In genomic region chr9:3794005-3794404, GRCh38 we compare ENCODE assay signal across 12 cellular contexts.
DNase-seq lines count a peak whose midpoint lies in the region; ATAC-seq and TF ChIP-seq lines count a peak whose summit lies in the region.
"Had no signal": no experiment of that assay in that cellular context is flagged by ENCODE, and none has a peak within 500 bp of the region (broad histone marks: within the 10 kb centered on the region; RNA-seq: fewer than 3 reads in every experiment).

No MANE protein-coding gene starts in this region.

- TF ChIP-seq CTCF in cardiac fibroblast (IDR thresholded peaks at IDR 0.05; ENCODE audit: low read depth, low read length) (no peak), mesothelial cell of epicardium (IDR thresholded peaks at IDR 0.05; ENCODE audit: unreplicated experiment) (no peak)

- peak; percentile 33 for DNase-seq in DMS53 (lab: John Stamatoyannopoulos, UW)
- DNase-seq in NCI-H2107 (lab: John Stamatoyannopoulos, UW): peak; percentile 23
- DNase-seq in cardiac fibroblast (ENCODE audit: low read depth in 2 of 2): peak; percentile 7 to 44
- DNase-seq in mesothelial cell of epicardium (ENCODE audit: low spot score in 2 of 2, unreplicated experiment in 2 of 2): no peak
- no peak for DNase-seq in activated effector memory CD4-positive, alpha-beta T cell treated with Interleukin-2 at 50 U/mL for 16 hours
- DNase-seq in NCI-H2227 (lab: John Stamatoyannopoulos, UW; ENCODE audit: unreplicated experiment): no peak
- DNase-seq: activated naive CD8-positive, alpha-beta T cell treated with anti-CD3 and anti-CD28 coated beads, Interleukin-2, amount 10 ng/mL, durations not matched to agents 7 days and 5 days; NCI-H2227 treated with DMSO at 0.1 percent for 48 hours; right lobe of liver had no signal

- H3K4me3 ChIP-seq in cardiac fibroblast (replicated peaks in 1 of 2; ENCODE audit: low read depth in 2 of 2, low read length in 2 of 2): no peak overlapping the region
- H3K4me3 ChIP-seq: right lobe of liver had no signal

- H3K27me3 Mint-ChIP-seq in mesothelial cell of epicardium (ENCODE audit: low read depth): no peaks in the 10 kb centered on the region
- H3K27me3 Mint-ChIP-seq: activated naive CD8-positive, alpha-beta T cell treated with anti-CD3 and anti-CD28 coated beads, Interleukin-2, amount 10 ng/mL, durations not matched to agents 7 days and 5 days had no signal

- no peak for ATAC-seq in GM18511 (IDR thresholded peaks at IDR 0.05; ENCODE audit: unreplicated experiment)
- ATAC-seq in GM21723 (IDR thresholded peaks at IDR 0.05; ENCODE audit: unreplicated experiment): no peak

- peaks cover 22% of the 10 kb centered on the region for H3K4me1 Mint-ChIP-seq in mesothelial cell of epicardium
- H3K4me1 Mint-ChIP-seq: activated naive CD8-positive, alpha-beta T cell treated with anti-CD3 and anti-CD28 coated beads, Interleukin-2, amount 10 ng/mL, durations not matched to agents 7 days and 5 days had no signal

- peak overlapping the region; percentile 24 for H3K4me3 Mint-ChIP-seq in mesothelial cell of epicardium
- H3K4me3 Mint-ChIP-seq: activated naive CD8-positive, alpha-beta T cell treated with anti-CD3 and anti-CD28 coated beads, Interleukin-2, amount 10 ng/mL, durations not matched to agents 7 days and 5 days; stimulated activated naive CD8-positive, alpha-beta T cell treated with anti-CD3 and anti-CD28 coated beads, Interleukin-15, Interleukin-2, amounts not matched to agents 100 ng/mL and 50 ng/mL, for 24 hours had no signal

- H3K27ac Mint-ChIP-seq in mesothelial cell of epicardium: peak overlapping the region; percentile 89
- H3K27ac Mint-ChIP-seq: activated naive CD8-positive, alpha-beta T cell treated with anti-CD3 and anti-CD28 coated beads, Interleukin-2, amount 10 ng/mL, durations not matched to agents 7 days and 5 days; stimulated activated naive CD8-positive, alpha-beta T cell treated with anti-CD3 and anti-CD28 coated beads, Interleukin-15, Interleukin-2, amounts not matched to agents 100 ng/mL and 50 ng/mL, for 24 hours had no signal

- H3K36me3 Mint-ChIP-seq in mesothelial cell of epicardium: no peaks in the 10 kb centered on the region
- H3K36me3 Mint-ChIP-seq: activated naive CD8-positive, alpha-beta T cell treated with anti-CD3 and anti-CD28 coated beads, Interleukin-2, amount 10 ng/mL, durations not matched to agents 7 days and 5 days had no signal

- H3K9me3 Mint-ChIP-seq in mesothelial cell of epicardium: peaks cover 12% of the 10 kb centered on the region
- H3K9me3 Mint-ChIP-seq: stimulated activated naive CD8-positive, alpha-beta T cell treated with anti-CD3 and anti-CD28 coated beads, Interleukin-15, Interleukin-2, amounts not matched to agents 100 ng/mL and 50 ng/mL, for 24 hours had no signal

Comparison
In these comparisons a context has a peak if more than half of its experiments do, and no peak if none do; other contexts are left out.
1. DNase-seq: peak in DMS53 (single experiment), NCI-H2107 (single experiment) and cardiac fibroblast (2 of 2); none in mesothelial cell of epicardium (0 of 2), activated effector memory CD4-positive, alpha-beta T cell treated with Interleukin-2 at 50 U/mL for 16 hours (single experiment) and NCI-H2227 (single experiment).